15 cellular contexts compared by ENCODE assay signal in genomic region chr11:64369440-64370135, GRCh38.
"Had no signal": no experiment of that assay in that cellular context is flagged by ENCODE, and none has a peak within 500 bp of the region (broad histone marks: within the 10 kb centered on the region; RNA-seq: fewer than 3 reads in every experiment).

No MANE protein-coding gene starts in this region.

- DNase-seq: activated CD4-positive, alpha-beta T cell treated with anti-CD3 and anti-CD28 coated beads for 1 hour; activated CD4-positive, alpha-beta T cell treated with anti-CD3 and anti-CD28 coated beads, Interleukin-2, amount 50 U/mL, for 4 hours; activated naive CD4-positive, alpha-beta T cell; activated naive CD8-positive, alpha-beta T cell treated with anti-CD3 and anti-CD28 coated beads, Interleukin-2, amount 10 ng/mL, durations not matched to agents 7 days and 5 days; activated T-cell treated with anti-CD3 and anti-CD28 coated beads for 4 hours; cerebellar nuclear complex; heart left ventricle; left cardiac atrium; lower lobe of right lung; nephron progenitor cell; stimulated activated CD4-positive, alpha-beta T cell treated with anti-CD3 and anti-CD28 coated beads, Interleukin-2, amount 100 ng/mL, for 24 hours had no signal

- H3K27me3 ChIP-seq: heart left ventricle, tibial nerve, vagina had no signal

- H3K4me1 ChIP-seq: lower lobe of right lung, tibial nerve, vagina had no signal

- FAIRE-seq: frontal cortex had no signal

- ATAC-seq: heart left ventricle, left cardiac atrium had no signal

- H3K27ac ChIP-seq: epithelial cell of prostate, heart left ventricle, lower lobe of right lung, tibial nerve, vagina had no signal

- H3K4me3 ChIP-seq: heart left ventricle, lower lobe of right lung, tibial nerve, vagina had no signal

- H3K9me3 ChIP-seq: heart left ventricle, lower lobe of right lung, tibial nerve, vagina had no signal
